21 cellular contexts compared by ENCODE assay signal in the genomic region with DNA sequence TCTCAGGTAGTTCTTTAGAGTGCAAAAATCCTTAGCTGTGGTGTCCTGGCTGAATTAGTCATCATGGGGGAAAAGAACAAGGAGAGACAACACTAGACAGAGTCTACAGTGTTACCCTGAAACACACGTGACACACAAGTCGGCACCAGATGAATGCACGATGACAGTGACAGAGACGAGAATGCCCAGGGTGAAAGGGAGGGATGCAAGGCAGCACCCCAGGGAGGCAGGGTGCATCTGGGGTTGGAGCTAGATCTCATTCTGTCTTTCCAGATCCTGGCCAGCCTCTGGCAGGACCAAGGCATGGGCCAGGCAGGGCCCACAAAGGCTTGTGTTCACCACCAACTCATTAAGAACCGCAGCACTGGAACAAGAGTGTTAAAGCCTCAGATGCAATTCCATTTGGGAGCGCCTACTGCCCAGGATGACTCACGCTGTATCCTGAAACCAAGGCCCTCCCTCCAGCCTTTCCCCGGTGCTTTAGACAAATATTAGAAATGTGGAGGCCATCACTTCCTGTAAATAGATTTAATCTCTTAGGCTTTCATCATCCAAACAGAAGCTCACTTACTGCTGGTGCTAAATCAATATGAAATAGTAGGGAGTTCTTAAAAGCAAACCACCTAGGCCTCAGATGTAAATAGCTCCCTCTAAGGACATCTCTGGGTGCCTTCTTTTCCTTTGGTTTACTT. TPM values are rescaled to one million over a fixed set of nuclear protein-coding genes. Genes with fewer than 3 reads are reported as not detected.
DNase-seq lines count a peak whose midpoint lies in the region; ATAC-seq and TF ChIP-seq lines count a peak whose summit lies in the region.
"Had no signal": no experiment of that assay in that cellular context is flagged by ENCODE, and none has a peak within 500 bp of the region (broad histone marks: within the 10 kb centered on the region; RNA-seq: fewer than 3 reads in every experiment).

No MANE protein-coding gene starts in this region.

- H3K27ac ChIP-seq in HEK293 (ENCODE audit: extremely low read depth, low read depth, low read length) = no peak overlapping the region
- peak overlapping the region; percentile 13 for H3K27ac ChIP-seq in RWPE2 (ENCODE audit: poor library complexity, severe bottlenecking)
- no peak overlapping the region for H3K27ac ChIP-seq in smooth muscle cell (ENCODE audit: low read depth)
- H3K27ac ChIP-seq: ascending aorta, colonic mucosa, lower lobe of right lung, ovary, uterus had no signal

- H3K27me3 ChIP-seq in RWPE2 (ENCODE audit: insufficient read depth, poor library complexity, severe bottlenecking) (no peaks in the 10 kb centered on the region), smooth muscle cell (ENCODE audit: low read depth) (no peaks in the 10 kb centered on the region)
- H3K27me3 ChIP-seq: ascending aorta, colonic mucosa, ovary, uterus had no signal

- H3K4me3 ChIP-seq in HEK293 (ENCODE audit: low read depth, low read length) = no peak overlapping the region
- H3K4me3 ChIP-seq in RWPE2 (ENCODE audit: severe bottlenecking) = no peak overlapping the region
- H3K4me3 ChIP-seq in fibroblast of mammary gland (ENCODE audit: control insufficient read depth, low read depth, low read length) = no peak overlapping the region
- no peak overlapping the region for H3K4me3 ChIP-seq in smooth muscle cell
- H3K4me3 ChIP-seq: ascending aorta, colonic mucosa, lower lobe of right lung, ovary, uterus had no signal

- CTCF ChIA-PET in HEK293 (lab: Yijun Ruan, JAX) = no interaction called here

- H3K4me1 ChIP-seq in HEK293 (ENCODE audit: control insufficient read depth, insufficient read depth, low read length) = no peaks in the 10 kb centered on the region
- peaks cover 13% of the 10 kb centered on the region for H3K4me1 ChIP-seq in RWPE2 (ENCODE audit: insufficient read depth, poor library complexity, severe bottlenecking)
- H3K4me1 ChIP-seq in smooth muscle cell (ENCODE audit: low read depth) = no peaks in the 10 kb centered on the region
- H3K4me1 ChIP-seq: ascending aorta, colonic mucosa, lower lobe of right lung, uterus had no signal

- POLR2A ChIA-PET in HEK293 (lab: Yijun Ruan, JAX) = no interaction called here

- H3K9ac ChIP-seq in smooth muscle cell (ENCODE audit: low read depth) = no peak overlapping the region

- H3K36me3 ChIP-seq in HEK293 (ENCODE audit: control insufficient read depth in 2 of 2, insufficient read depth in 1 of 2, low read length in 2 of 2) (no peaks in the 10 kb centered on the region), RWPE2 (ENCODE audit: low read depth) (no peaks in the 10 kb centered on the region), smooth muscle cell (ENCODE audit: low read depth) (no peaks in the 10 kb centered on the region)
- H3K36me3 ChIP-seq: ascending aorta, colonic mucosa, lower lobe of right lung, ovary, uterus had no signal

- H3F3A ChIP-seq in smooth muscle cell (ENCODE audit: low read depth) = no peaks in the 10 kb centered on the region

- no peak for DNase-seq in RWPE2 (ENCODE audit: low spot score)
- DNase-seq in fibroblast of mammary gland (ENCODE audit: low read depth) = peak; percentile 70
- no peak for DNase-seq in smooth muscle cell (lab: John Stamatoyannopoulos, UW; ENCODE audit: unreplicated experiment)
- no peak for DNase-seq in DMS114 treated with DMSO at 0.1 percent for 48 hours (lab: John Stamatoyannopoulos, UW; ENCODE audit: unreplicated experiment)
- no peak for DNase-seq in germinal center (ENCODE audit: low spot score)
- DNase-seq in dermis blood vessel endothelial cell = no peak
- DNase-seq: activated CD4-positive, alpha-beta T cell treated with anti-CD3 and anti-CD28 coated beads, Interleukin-2, amount 50 U/mL, for 48 hours; activated naive CD4-positive, alpha-beta T cell treated with anti-CD3 and anti-CD28 coated beads for 36 hours; AML-193; colonic mucosa; glutamatergic neuron; lower lobe of right lung; NCI-H1417 treated with DMSO at 0.1 percent for 48 hours; NCI-H226; ovary; stimulated activated CD4-positive, alpha-beta T cell treated with anti-CD3 and anti-CD28 coated beads, Interleukin-2, amount 100 ng/mL, for 24 hours; SW 1271; uterus had no signal

- H3K4me2 ChIP-seq in smooth muscle cell = no peak overlapping the region

- peak; percentile 96 for ATAC-seq in RWPE2 (ENCODE audit: low read depth)
- ATAC-seq: lower lobe of right lung had no signal

- no peaks in the 10 kb centered on the region for H3K79me2 ChIP-seq in smooth muscle cell (ENCODE audit: low read depth)

- H3K9me3 ChIP-seq in HEK293 (ENCODE audit: control insufficient read depth, insufficient read depth, low read depth, low read length) (no peaks in the 10 kb centered on the region), RWPE2 (ENCODE audit: severe bottlenecking) (peaks cover 4% of the 10 kb centered on the region), smooth muscle cell (replicated peaks; ENCODE audit: low read depth) (no peaks in the 10 kb centered on the region)
- H3K9me3 ChIP-seq: ascending aorta, colonic mucosa, lower lobe of right lung, ovary, uterus had no signal

- TF ChIP-seq CTCF in HEK293 (tag by site-specific recombination; IDR thresholded peaks at IDR 0.05) (no peak), RWPE2 (IDR thresholded peaks at IDR 0.05; ENCODE audit: poor library complexity, severe bottlenecking) (no peak), fibroblast of mammary gland (conservative IDR thresholded peaks at IDR 0.05; ENCODE audit: control insufficient read depth, insufficient read depth, low read depth, low read length) (no peak), smooth muscle cell (IDR thresholded peaks at IDR 0.05; ENCODE audit: borderline replicate concordance, insufficient read depth, poor library complexity, severe bottlenecking) (no peak)

- peak overlapping the region; percentile 9 for H2AFZ ChIP-seq in smooth muscle cell (ENCODE audit: low read depth)

- no peaks in the 10 kb centered on the region for H4K20me1 ChIP-seq in smooth muscle cell (ENCODE audit: low read depth)

- 70% methylated on average over 8 of the region's 8 CpGs for WGBS in smooth muscle cell (ENCODE audit: low lambda C conversion rate)

TF ChIP-seq in HEK293, 187 proteins besides CTCF, POLR2A, EP300 and RAD21:
- TF ChIP-seq, protein P1, sequence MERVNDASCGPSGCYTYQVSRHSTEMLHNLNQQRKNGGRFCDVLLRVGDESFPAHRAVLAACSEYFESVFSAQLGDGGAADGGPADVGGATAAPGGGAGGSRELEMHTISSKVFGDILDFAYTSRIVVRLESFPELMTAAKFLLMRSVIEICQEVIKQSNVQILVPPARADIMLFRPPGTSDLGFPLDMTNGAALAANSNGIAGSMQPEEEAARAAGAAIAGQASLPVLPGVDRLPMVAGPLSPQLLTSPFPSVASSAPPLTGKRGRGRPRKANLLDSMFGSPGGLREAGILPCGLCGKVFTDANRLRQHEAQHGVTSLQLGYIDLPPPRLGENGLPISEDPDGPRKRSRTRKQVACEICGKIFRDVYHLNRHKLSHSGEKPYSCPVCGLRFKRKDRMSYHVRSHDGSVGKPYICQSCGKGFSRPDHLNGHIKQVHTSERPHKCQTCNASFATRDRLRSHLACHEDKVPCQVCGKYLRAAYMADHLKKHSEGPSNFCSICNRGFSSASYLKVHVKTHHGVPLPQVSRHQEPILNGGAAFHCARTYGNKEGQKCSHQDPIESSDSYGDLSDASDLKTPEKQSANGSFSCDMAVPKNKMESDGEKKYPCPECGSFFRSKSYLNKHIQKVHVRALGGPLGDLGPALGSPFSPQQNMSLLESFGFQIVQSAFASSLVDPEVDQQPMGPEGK (tag by site-specific recombination; IDR thresholded peaks at IDR 0.05) = no peak
- TF ChIP-seq SETDB1 (IDR thresholded peaks at IDR 0.05; ENCODE audit: insufficient read length, low read length) (peak; percentile 59), YY1 (tag by site-specific recombination; IDR thresholded peaks at IDR 0.05) (no peak), ZNF26 (tag by site-specific recombination; IDR thresholded peaks at IDR 0.05) (peak; percentile 57; the same call in 1 of the 2 replicates)
TF ChIP-seq in HEK293: peak in this region for 2.

RNA-seq across cellular contexts. Expression of gene IRX2, which starts 56.1 kb away (rescaled TPM):
- total RNA-seq in smooth muscle cell (0.67 and 4.0 TPM in 2 replicates), dermis blood vessel endothelial cell (0.33 and 1.7 TPM in 2 replicates)
- polyA plus RNA-seq in smooth muscle cell = 1.1 and 1.9 TPM in 2 replicates
- total RNA-seq: activated naive CD4-positive, alpha-beta T cell treated with anti-CD3 and anti-CD28 coated beads for 36 hours; ascending aorta; endothelial cell of umbilical vein had no signal
- polyA plus RNA-seq: endothelial cell of umbilical vein had no signal
